ENCODE assay signal across 24 cellular contexts in the genomic region with DNA sequence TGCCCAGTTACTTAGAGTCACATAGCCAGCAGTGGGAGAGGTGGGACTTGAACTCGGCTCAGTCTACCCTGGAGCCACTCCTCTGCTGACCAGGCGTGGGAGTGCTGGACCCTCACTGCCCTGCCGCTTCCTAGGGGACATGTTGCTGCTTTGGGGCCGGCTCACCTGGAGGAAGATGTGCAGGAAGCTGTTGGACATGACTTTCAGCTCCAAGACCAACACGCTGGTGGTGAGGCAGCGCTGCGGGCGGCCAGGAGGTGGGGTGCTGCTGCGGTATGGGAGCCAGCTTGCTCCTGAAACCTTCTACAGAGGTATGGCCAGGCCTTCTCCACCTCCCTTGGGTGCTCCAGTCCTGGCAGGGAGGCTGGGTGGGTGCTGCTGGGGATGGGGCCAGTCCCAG. TPM values are rescaled to one million over a fixed set of nuclear protein-coding genes. Genes with fewer than 3 reads are reported as not detected.
DNase-seq lines count a peak whose midpoint lies in the region; ATAC-seq, FAIRE-seq and TF ChIP-seq lines count a peak whose summit lies in the region.
"Had no signal": no experiment of that assay in that cellular context is flagged by ENCODE, and none has a peak within 500 bp of the region (broad histone marks: within the 10 kb centered on the region; RNA-seq: fewer than 3 reads in every experiment).

No MANE protein-coding gene starts in this region.

- BruUV-seq in K562 (replicated peaks; lab: Mats Ljungman, UMichigan), result no TSS peak

- no peaks in the 10 kb centered on the region for H4K20me1 ChIP-seq in Loucy (ENCODE audit: insufficient read depth, low read length, poor library complexity, severe bottlenecking)
- peaks cover 15% of the 10 kb centered on the region for H4K20me1 ChIP-seq in K562 (replicated peaks; ENCODE audit: control insufficient read depth, insufficient read depth, low read length)

- no peak overlapping the region for H3K9ac ChIP-seq in Loucy (ENCODE audit: low read depth, low read length, poor library complexity, severe bottlenecking)
- H3K9ac ChIP-seq in K562 (ENCODE audit: insufficient read depth in 1 of 2, low read depth in 2 of 2, low read length in 2 of 2), result peak overlapping the region in 1 of 2 experiments; percentile 15; a peak in 1 of 4 replicates

- no peak overlapping the region for H3K27ac ChIP-seq in K562 (ENCODE audit: extremely low read depth, low read depth, low read length)
- H3K27ac ChIP-seq: 22Rv1, testis had no signal

- in situ Hi-C loops in K562 (cut with MboI), result no loop called here

- FAIRE-seq in K562 (lab: Jason Lieb, UNC), result peak; percentile 55

- POLR2A ChIA-PET in K562 (lab: Yijun Ruan, JAX), result interaction anchor here (0.6 kb wide), 2 partner anchors 109 to 538 kb away, joined by 3 read pairs; a partner anchor contains a TSS

- H3K27me3 ChIP-seq in Loucy (ENCODE audit: insufficient read depth, low read length, poor library complexity, severe bottlenecking), result no peaks in the 10 kb centered on the region
- peaks cover 15 to 64% of the 10 kb centered on the region in 2 experiments; a peak in 4 of 5 replicates for H3K27me3 ChIP-seq in K562 (ENCODE audit: control insufficient read depth in 2 of 2, insufficient read depth in 2 of 2, low read length in 2 of 2)
- H3K27me3 ChIP-seq: testis had no signal

- peak; percentile 55; the same call in 1 of the 2 replicates for TF ChIP-seq CTCF in Loucy (conservative IDR thresholded peaks at IDR 0.05; ENCODE audit: low read length)
- TF ChIP-seq CTCF in K562 (IDR thresholded peaks at IDR 0.05 in 2 of 3, conservative IDR thresholded peaks at IDR 0.05 in 1 of 3; ENCODE audit: insufficient read depth in 2 of 3, low read depth in 1 of 3, low read length in 3 of 3), result peak; percentile 34 to 47 (median 35); a peak in 4 of 6 replicates
- TF ChIP-seq CTCF in retinal pigment epithelial cell (conservative IDR thresholded peaks at IDR 0.05; ENCODE audit: low read depth, low read length), result peak; percentile 19

- TF ChIP-seq EP300 in K562 (IDR thresholded peaks at IDR 0.05; ENCODE audit: low read length), result no peak

- no peak for TF ChIP-seq RAD21 in K562 (CRISPR knock-in tag; conservative IDR thresholded peaks at IDR 0.05 in 1 of 2, IDR thresholded peaks at IDR 0.05 in 1 of 2)

- ATAC-seq in K562, result no peak
- no peak for ATAC-seq in T-helper 17 cell
- ATAC-seq: left colon had no signal

- no peaks in the 10 kb centered on the region for H3F3A ChIP-seq in Loucy (ENCODE audit: low read depth)

- H3K36me3 Mint-ChIP-seq in T-helper 17 cell (ENCODE audit: low read depth), result no peaks in the 10 kb centered on the region
- H3K36me3 Mint-ChIP-seq: activated CD4-positive, alpha-beta memory T cell treated with anti-CD3 and anti-CD28 coated beads for 36 hours had no signal

- 5% methylated on average over 9 of the region's 9 CpGs for WGBS in K562 (ENCODE audit: insufficient coverage, low coverage, missing lambda C conversion rate)

- CTCF ChIA-PET in K562 (lab: Yijun Ruan, JAX; ENCODE audit: low intra/inter-chr PET ratio), result no interaction called here

- H3K9me1 ChIP-seq in K562 (ENCODE audit: control insufficient read depth, insufficient read depth, low read length), result peaks cover 11% of the 10 kb centered on the region

- no peak for TF ChIP-seq POLR2A in K562 (conservative IDR thresholded peaks at IDR 0.05)

- H3K27me3 Mint-ChIP-seq in T-helper 17 cell, result peaks cover 12% of the 10 kb centered on the region
- H3K27me3 Mint-ChIP-seq: activated CD4-positive, alpha-beta memory T cell treated with anti-CD3 and anti-CD28 coated beads for 36 hours; progenitor cell of endocrine pancreas had no signal

- no peak overlapping the region for H3K4me3 ChIP-seq in Loucy (ENCODE audit: low read length, poor library complexity, severe bottlenecking)
- no peak overlapping the region for H3K4me3 ChIP-seq in K562
- H3K4me3 ChIP-seq in retinal pigment epithelial cell (ENCODE audit: low read length), result no peak overlapping the region
- H3K4me3 ChIP-seq: testis had no signal

- H3K4me1 Mint-ChIP-seq in T-helper 17 cell, result peaks cover 6% of the 10 kb centered on the region

- peaks cover 16% of the 10 kb centered on the region for H3K4me1 ChIP-seq in Loucy (ENCODE audit: insufficient read depth, low read length, poor library complexity, severe bottlenecking)
- H3K4me1 ChIP-seq in K562 (replicated peaks in 1 of 2; ENCODE audit: control insufficient read depth in 2 of 2, insufficient read depth in 2 of 2, low read length in 2 of 2), result peaks cover 5 to 39% of the 10 kb centered on the region in 2 experiments; a peak in 3 of 5 replicates

- DNase-seq in DMS 273 (lab: John Stamatoyannopoulos, UW; ENCODE audit: unreplicated experiment) (peak; percentile 23), DMS 273 treated with DMSO at 0.1 percent for 48 hours (lab: John Stamatoyannopoulos, UW) (no peak), K562 (ENCODE audit: extremely low read depth in 1 of 4, low spot score in 3 of 4) (no peak), retinal pigment epithelial cell (ENCODE audit: low read depth) (no peak), ecto neural progenitor cell (ENCODE audit: low spot score) (no peak), T-helper 17 cell (no peak), midbrain (lab: John Stamatoyannopoulos, UW) (no peak)
- DNase-seq: activated CD4-positive, alpha-beta memory T cell treated with anti-CD3 and anti-CD28 coated beads for 36 hours; activated naive CD4-positive, alpha-beta T cell treated with anti-CD3 and anti-CD28 coated beads, Interleukin-2, amount 50 U/mL, for 16 hours; activated T-cell treated with anti-CD3 and anti-CD28 coated beads, Interleukin-2, amount 50 U/mL, for 1 hour; C1 segment of cervical spinal cord; cortex of kidney; foreskin melanocyte; H7; Kasumi-1; left colon; NCI-H146; NCI-H2227 treated with DMSO at 0.1 percent for 48 hours; stimulated activated CD4-positive, alpha-beta T cell treated with anti-CD3 and anti-CD28 coated beads, Interleukin-12 subunit alpha, Interleukin-12 subunit beta, amount 100 ng/mL, for 4 hours; testis had no signal

- intact Hi-C loops in K562 (cut with micrococcal nuclease), result no loop called here

- no peak overlapping the region for H3K4me3 Mint-ChIP-seq in T-helper 17 cell
- H3K4me3 Mint-ChIP-seq: activated CD4-positive, alpha-beta memory T cell treated with anti-CD3 and anti-CD28 coated beads for 36 hours; nephron had no signal

- H3K9me2 ChIP-seq in Loucy (replicated peaks; ENCODE audit: low read depth, low read length), result no peaks in the 10 kb centered on the region

- H2AFZ ChIP-seq in Loucy (ENCODE audit: low read length) (no peak overlapping the region), K562 (ENCODE audit: low read depth, low read length) (no peak overlapping the region)

- H3K4me2 ChIP-seq in Loucy (ENCODE audit: low read depth, low read length, poor library complexity, severe bottlenecking), result no peak overlapping the region
- H3K4me2 ChIP-seq in K562 (ENCODE audit: insufficient read depth, low read length), result no peak overlapping the region

- H3K79me2 ChIP-seq in Loucy (ENCODE audit: insufficient read depth, low read length) (peaks cover 8% of the 10 kb centered on the region; the same call in 1 of the 2 replicates), K562 (ENCODE audit: control insufficient read depth, insufficient read depth, low read length) (no peaks in the 10 kb centered on the region)

- no peaks in the 10 kb centered on the region for H3K9me3 ChIP-seq in Loucy (ENCODE audit: insufficient read depth, low read depth, low read length)
- no peaks in the 10 kb centered on the region for H3K9me3 ChIP-seq in K562 (replicated peaks; ENCODE audit: control insufficient read depth, insufficient read depth, low read depth, low read length)
- H3K9me3 ChIP-seq in T-helper 17 cell (ENCODE audit: control insufficient read depth, low read length, poor library complexity, severe bottlenecking), result no peaks in the 10 kb centered on the region
- H3K9me3 ChIP-seq: testis had no signal

- H3K27ac Mint-ChIP-seq in T-helper 17 cell, result no peak overlapping the region
- H3K27ac Mint-ChIP-seq: activated CD4-positive, alpha-beta memory T cell treated with anti-CD3 and anti-CD28 coated beads for 36 hours; nephron; progenitor cell of endocrine pancreas had no signal

- H3K36me3 ChIP-seq in Loucy (ENCODE audit: insufficient read depth, low read length) (no peaks in the 10 kb centered on the region), K562 (ENCODE audit: control insufficient read depth, insufficient read depth, low read length) (no peaks in the 10 kb centered on the region)

RNA-seq across cellular contexts. Expression of a gene that starts 3.4 kb away (rescaled TPM):
- 2.9 and 4.1 TPM in 2 replicates for total RNA-seq in K562 (2011; cell fraction: chromatin; rRNA removed; ENCODE audit: low replicate concordance)
- total RNA-seq in K562 (2011; cell fraction: nucleolus; rRNA removed), result 3.4 and 4.7 TPM in 2 replicates
- 3.2 and 5.5 TPM in 2 replicates for total RNA-seq in K562 (2011; cell fraction: nucleoplasm; rRNA removed)
- total RNA-seq in K562 (2014; rRNA removed) (1.1 and 1.2 TPM in 2 replicates), K562 (2014; rRNA removed; fragmentation: Illumina TruSeq; extraction: Trizol) (0.11 and 0.13 TPM in 2 replicates), K562 (2015; rRNA removed; fragmentation: Illumina TruSeq; extraction: Trizol) (0.54 and 0.64 TPM in 2 replicates), K562 (2021) (1.4 and 1.8 TPM in 2 replicates), T-helper 17 cell (1 to 10 TPM; 1.4 to 3.8 TPM)
- polyA plus RNA-seq in K562 (2011; rRNA removed) (0.87 and 1.2 TPM in 2 replicates), K562 (2014; fragmentation: Illumina TruSeq; extraction: Trizol) (0.16 and 0.37 TPM in 2 replicates), K562 (2014; fragmentation: Nextera tagmentation; extraction: Ambion mirVana) (not detected), K562 (2014; rRNA removed) (1.1 and 1.4 TPM in 2 replicates)
- 0.77 and 1.1 TPM in 2 replicates for polyA plus RNA-seq in K562 (2011; cell fraction: cytosol; rRNA removed)
- polyA plus RNA-seq in K562 (2011; cell fraction: nucleus; rRNA removed), result 1.3 and 2.3 TPM in 2 replicates
- 0.89 and 3.8 TPM in 2 replicates for polyA plus RNA-seq in K562 (2012)
- 0.57 and 0.70 TPM in 2 replicates for polyA minus RNA-seq in K562 (2011; rRNA and poly(A)+ RNA removed)
- 0.67 and 0.82 TPM in 2 replicates for polyA minus RNA-seq in K562 (2011; cell fraction: cytosol; rRNA and poly(A)+ RNA removed)
- polyA minus RNA-seq in K562 (2011; cell fraction: nucleus; rRNA and poly(A)+ RNA removed), result 1.7 and 1.8 TPM in 2 replicates

RNA-seq across cellular contexts. Expression of a gene that starts 22.5 kb away (rescaled TPM):
- 0.32 and 1.7 TPM in 2 replicates for total RNA-seq in K562 (2011; cell fraction: chromatin; rRNA removed; ENCODE audit: low replicate concordance)
- 1.2 and 1.8 TPM in 2 replicates for total RNA-seq in K562 (2011; cell fraction: nucleolus; rRNA removed)
- total RNA-seq in K562 (2011; cell fraction: nucleoplasm; rRNA removed), result 0.53 and 1.3 TPM in 2 replicates
- total RNA-seq in K562 (2014; rRNA removed) (0.09 and 0.41 TPM in 2 replicates), K562 (2014; rRNA removed; fragmentation: Illumina TruSeq; extraction: Trizol) (0.04 and 0.06 TPM in 2 replicates), K562 (2015; rRNA removed; fragmentation: Illumina TruSeq; extraction: Trizol) (0.04 TPM in 1 of 2 replicates, not detected in the other), K562 (2021) (0.16 and 0.38 TPM in 2 replicates), T-helper 17 cell (1 to 10 TPM; 1.5 to 3.4 TPM)
- polyA plus RNA-seq in K562 (2011; rRNA removed) (0.08 and 0.22 TPM in 2 replicates), K562 (2014; fragmentation: Illumina TruSeq; extraction: Trizol) (not detected in 2 replicates), K562 (2014; fragmentation: Nextera tagmentation; extraction: Ambion mirVana) (not detected), K562 (2014; rRNA removed) (0.27 and 0.39 TPM in 2 replicates)
- polyA plus RNA-seq in K562 (2011; cell fraction: cytosol; rRNA removed), result 0.19 and 0.58 TPM in 2 replicates
- polyA plus RNA-seq in K562 (2011; cell fraction: nucleus; rRNA removed), result 0.32 and 0.61 TPM in 2 replicates
- polyA plus RNA-seq in K562 (2012), result 0.17 and 0.24 TPM in 2 replicates
- 0.09 and 0.21 TPM in 2 replicates for polyA minus RNA-seq in K562 (2011; rRNA and poly(A)+ RNA removed)
- polyA minus RNA-seq in K562 (2011; cell fraction: cytosol; rRNA and poly(A)+ RNA removed), result 0.48 and 0.64 TPM in 2 replicates
- 0.81 and 1.4 TPM in 2 replicates for polyA minus RNA-seq in K562 (2011; cell fraction: nucleus; rRNA and poly(A)+ RNA removed)

RNA-seq across cellular contexts. Expression of a gene that starts 34.2 kb away (rescaled TPM):
- 0.51 and 1.4 TPM in 2 replicates for total RNA-seq in K562 (2011; cell fraction: chromatin; rRNA removed; ENCODE audit: low replicate concordance)
- 0.53 and 0.83 TPM in 2 replicates for total RNA-seq in K562 (2011; cell fraction: nucleolus; rRNA removed)
- 0.44 and 1.4 TPM in 2 replicates for total RNA-seq in K562 (2011; cell fraction: nucleoplasm; rRNA removed)
- total RNA-seq in K562 (2014; rRNA removed), result 0.04 TPM in 1 of 2 replicates, not detected in the other
- not detected in 2 replicates for total RNA-seq in K562 (2014; rRNA removed; fragmentation: Illumina TruSeq; extraction: Trizol)
- 0.04 TPM in 1 of 2 replicates, not detected in the other for total RNA-seq in K562 (2015; rRNA removed; fragmentation: Illumina TruSeq; extraction: Trizol)
- total RNA-seq in K562 (2021), result 0.07 TPM in 1 of 2 replicates, not detected in the other
- 0.16 and 0.20 TPM in 2 replicates for polyA plus RNA-seq in K562 (2011; rRNA removed)
- polyA plus RNA-seq in K562 (2011; cell fraction: cytosol; rRNA removed), result 0.10 and 0.16 TPM in 2 replicates
- 1.2 and 1.3 TPM in 2 replicates for polyA plus RNA-seq in K562 (2011; cell fraction: nucleus; rRNA removed)
- polyA plus RNA-seq in K562 (2012), result 0.29 and 1.0 TPM in 2 replicates
- 0.03 TPM in 1 of 2 replicates, not detected in the other for polyA plus RNA-seq in K562 (2014; fragmentation: Illumina TruSeq; extraction: Trizol)
- not detected for polyA plus RNA-seq in K562 (2014; fragmentation: Nextera tagmentation; extraction: Ambion mirVana)
- polyA plus RNA-seq in K562 (2014; rRNA removed), result 0.04 and 0.26 TPM in 2 replicates
- polyA minus RNA-seq in K562 (2011; rRNA and poly(A)+ RNA removed), result not detected in 2 replicates
- polyA minus RNA-seq in K562 (2011; cell fraction: cytosol; rRNA and poly(A)+ RNA removed), result not detected in 2 replicates
- polyA minus RNA-seq in K562 (2011; cell fraction: nucleus; rRNA and poly(A)+ RNA removed), result 0.33 and 0.40 TPM in 2 replicates
- 1 to 10 TPM; 1.1 to 1.9 TPM for total RNA-seq in T-helper 17 cell

RNA-seq across cellular contexts. Expression of a gene that starts 38.6 kb away (rescaled TPM):
- total RNA-seq in K562 (2011; cell fraction: chromatin; rRNA removed; ENCODE audit: low replicate concordance), result 33.3 and 49.1 TPM in 2 replicates
- 33.0 and 38.9 TPM in 2 replicates for total RNA-seq in K562 (2011; cell fraction: nucleolus; rRNA removed)
- 25.6 and 35.8 TPM in 2 replicates for total RNA-seq in K562 (2011; cell fraction: nucleoplasm; rRNA removed)
- total RNA-seq in K562 (2014; rRNA removed) (70.5 and 72.9 TPM in 2 replicates), K562 (2014; rRNA removed; fragmentation: Illumina TruSeq; extraction: Trizol) (19.6 and 21.6 TPM in 2 replicates), K562 (2015; rRNA removed; fragmentation: Illumina TruSeq; extraction: Trizol) (31.1 and 31.3 TPM in 2 replicates), K562 (2021) (56.4 and 57.9 TPM in 2 replicates), T-helper 17 cell (10 to 100 TPM; 17.0 to 23.4 TPM)
- polyA plus RNA-seq in K562 (2011; rRNA removed) (23.9 and 29.2 TPM in 2 replicates), K562 (2014; fragmentation: Illumina TruSeq; extraction: Trizol) (40.9 and 45.1 TPM in 2 replicates), K562 (2014; fragmentation: Nextera tagmentation; extraction: Ambion mirVana) (1 to 10 TPM; 3.4 to 5.0 TPM), K562 (2014; rRNA removed) (58.8 and 62.3 TPM in 2 replicates)
- polyA plus RNA-seq in K562 (2011; cell fraction: cytosol; rRNA removed), result 26.2 and 39.1 TPM in 2 replicates
- 19.8 and 27.2 TPM in 2 replicates for polyA plus RNA-seq in K562 (2011; cell fraction: nucleus; rRNA removed)
- polyA plus RNA-seq in K562 (2012), result 22.0 and 39.1 TPM in 2 replicates
- polyA minus RNA-seq in K562 (2011; rRNA and poly(A)+ RNA removed), result 22.5 and 31.4 TPM in 2 replicates
- 17.9 and 24.8 TPM in 2 replicates for polyA minus RNA-seq in K562 (2011; cell fraction: cytosol; rRNA and poly(A)+ RNA removed)
- polyA minus RNA-seq in K562 (2011; cell fraction: nucleus; rRNA and poly(A)+ RNA removed), result 13.6 and 16.7 TPM in 2 replicates
